Comparison of ENCODE assay signal across 16 cellular contexts in the genomic region with DNA sequence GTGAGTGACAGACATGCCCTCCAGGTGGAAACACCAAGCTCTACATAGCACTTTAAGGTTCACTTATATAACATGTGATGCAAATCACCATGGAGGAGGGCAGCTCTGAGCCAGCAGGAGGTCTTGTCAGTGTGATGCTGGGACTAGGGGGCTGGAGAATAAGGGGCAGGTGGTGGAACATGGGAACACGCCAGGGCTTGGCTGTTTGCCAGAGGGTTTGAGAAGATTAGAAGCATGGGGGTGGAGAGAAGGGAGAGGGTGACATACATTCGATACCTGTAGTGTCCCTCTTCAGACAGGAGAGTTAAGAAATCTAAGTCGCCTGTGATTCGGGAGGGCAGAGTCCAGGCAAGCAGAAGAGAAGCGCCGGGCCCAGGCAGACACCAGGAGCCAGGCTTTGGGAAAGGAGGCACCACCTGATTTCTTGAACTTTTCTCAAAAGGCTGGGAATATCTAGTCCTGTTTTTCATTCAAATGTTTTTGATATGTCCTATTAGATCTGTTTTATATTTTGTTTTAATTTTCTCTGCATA. TPM values are rescaled to one million over a fixed set of nuclear protein-coding genes. Genes with fewer than 3 reads are reported as not detected.
DNase-seq lines count a peak whose midpoint lies in the region; ATAC-seq and TF ChIP-seq lines count a peak whose summit lies in the region.
"Had no signal": no experiment of that assay in that cellular context is flagged by ENCODE, and none has a peak within 500 bp of the region (broad histone marks: within the 10 kb centered on the region; RNA-seq: fewer than 3 reads in every experiment).

No MANE protein-coding gene starts in this region.

- no peaks in the 10 kb centered on the region for H3K9me3 ChIP-seq in hepatocyte (ENCODE audit: low read depth)
- H3K9me3 ChIP-seq: colonic mucosa, gastrocnemius medialis had no signal

- ATAC-seq in HG02610 (IDR thresholded peaks at IDR 0.05; ENCODE audit: unreplicated experiment) (no peak), HG03520 (IDR thresholded peaks at IDR 0.05; ENCODE audit: unreplicated experiment) (no peak)
- ATAC-seq: gastrocnemius medialis had no signal

- 76% methylated on average over 6 of the region's 6 CpGs for WGBS in hepatocyte (ENCODE audit: low lambda C conversion rate, missing lambda C conversion rate)

- no peak for TF ChIP-seq CTCF in hepatocyte (IDR thresholded peaks at IDR 0.05; ENCODE audit: poor library complexity)

- H3K9me2 ChIP-seq in hepatocyte (replicated peaks; ENCODE audit: insufficient read depth): no peaks in the 10 kb centered on the region

- no peaks in the 10 kb centered on the region for H3K36me3 ChIP-seq in hepatocyte (replicated peaks; ENCODE audit: insufficient read depth, low read depth)
- H3K36me3 ChIP-seq: colonic mucosa, gastrocnemius medialis had no signal

- DNase-seq in DMS 273 treated with DMSO at 0.1 percent for 48 hours (lab: John Stamatoyannopoulos, UW): peak; percentile 79
- DNase-seq in NCI-H146 treated with DMSO at 0.1 percent for 48 hours (lab: John Stamatoyannopoulos, UW; ENCODE audit: unreplicated experiment): peak; percentile 80
- peak; percentile 92 for DNase-seq in NCI-H510A (lab: John Stamatoyannopoulos, UW)
- peak; percentile 18 for DNase-seq in hepatocyte (ENCODE audit: low spot score)
- DNase-seq in UCSD-AML1 (lab: John Stamatoyannopoulos, UW; ENCODE audit: unreplicated experiment): no peak
- DNase-seq in HK-2 (ENCODE audit: unreplicated experiment): no peak
- DNase-seq: activated CD4-positive, CD25-positive, alpha-beta regulatory T cell; colonic mucosa; DMS153; gastrocnemius medialis; Karpas-422; T-helper 1 cell had no signal

- no peaks in the 10 kb centered on the region for H3K27me3 ChIP-seq in hepatocyte
- H3K27me3 ChIP-seq: colonic mucosa, gastrocnemius medialis had no signal

- H3K4me1 ChIP-seq in hepatocyte (ENCODE audit: insufficient read depth): peaks cover 6% of the 10 kb centered on the region
- H3K4me1 ChIP-seq: colonic mucosa, gastrocnemius medialis had no signal

- H3K4me3 ChIP-seq in hepatocyte: no peak overlapping the region
- H3K4me3 ChIP-seq: colonic mucosa, gastrocnemius medialis had no signal

- no peak overlapping the region for H3K4me2 ChIP-seq in hepatocyte

- no peaks in the 10 kb centered on the region for H4K20me1 ChIP-seq in hepatocyte (ENCODE audit: insufficient read depth, poor library complexity, severe bottlenecking)

- H3K79me2 ChIP-seq in hepatocyte: no peaks in the 10 kb centered on the region

- H2AFZ ChIP-seq in hepatocyte: no peak overlapping the region

- no peak overlapping the region for H3K27ac ChIP-seq in hepatocyte
- H3K27ac ChIP-seq: colonic mucosa, epithelial cell of prostate, gastrocnemius medialis had no signal

RNA-seq across cellular contexts. Expression of a gene that starts 16.9 kb away (rescaled TPM):
- 1.3 and 1.9 TPM in 2 replicates for total RNA-seq in hepatocyte
- polyA plus RNA-seq in hepatocyte: 1.3 and 3.1 TPM in 2 replicates
- polyA plus RNA-seq: aorta had no signal

Comparison
In these comparisons a context has a peak if more than half of its experiments do, and no peak if none do; other contexts are left out.
1. DNase-seq: peak in DMS 273 treated with DMSO at 0.1 percent for 48 hours (single experiment), NCI-H146 treated with DMSO at 0.1 percent for 48 hours (single experiment), NCI-H510A (single experiment) and hepatocyte (single experiment); none in UCSD-AML1 (single experiment) and HK-2 (single experiment).